ENCODE assay signal across 26 cellular contexts in genomic region chr3:153901152-153901551, GRCh38.
DNase-seq lines count a peak whose midpoint lies in the region; ATAC-seq and TF ChIP-seq lines count a peak whose summit lies in the region.
"Had no signal": no experiment of that assay in that cellular context is flagged by ENCODE, and none has a peak within 500 bp of the region (broad histone marks: within the 10 kb centered on the region; RNA-seq: fewer than 3 reads in every experiment).

No MANE protein-coding gene starts in this region.

- TF ChIP-seq CTCF in RWPE2 (IDR thresholded peaks at IDR 0.05; ENCODE audit: poor library complexity, severe bottlenecking), result no peak
- no peak for TF ChIP-seq CTCF in fibroblast of pulmonary artery (IDR thresholded peaks at IDR 0.05; ENCODE audit: low read length, missing control alignments)
- no peak for TF ChIP-seq CTCF in smooth muscle cell (IDR thresholded peaks at IDR 0.05; ENCODE audit: borderline replicate concordance, insufficient read depth, poor library complexity, severe bottlenecking)
- no peak for TF ChIP-seq CTCF in right lobe of liver (IDR thresholded peaks at IDR 0.05)

- H3K27me3 ChIP-seq in GM23248 (replicated peaks; ENCODE audit: insufficient read depth) (no peaks in the 10 kb centered on the region), RWPE2 (ENCODE audit: insufficient read depth, poor library complexity, severe bottlenecking) (no peaks in the 10 kb centered on the region), smooth muscle cell (ENCODE audit: low read depth) (no peaks in the 10 kb centered on the region), right lobe of liver (no peaks in the 10 kb centered on the region)
- H3K27me3 ChIP-seq: ovary, tibial nerve had no signal

- H3K4me2 ChIP-seq in GM23248 (ENCODE audit: unreplicated experiment) (no peak overlapping the region), smooth muscle cell (peak overlapping the region; percentile 36)
- H3K4me2 ChIP-seq: GM23338 had no signal

- no peak for TF ChIP-seq POLR2A in right lobe of liver (IDR thresholded peaks at IDR 0.05)

- 0 out of 2 replicates have a peak, but pooled peaks cover 6% of the 10 kb centered on the region for H3F3A ChIP-seq in GM23248 (ENCODE audit: insufficient read depth)
- no peaks in the 10 kb centered on the region for H3F3A ChIP-seq in smooth muscle cell (ENCODE audit: low read depth)

- H3K27ac ChIP-seq in GM23248 (no peak overlapping the region), RWPE2 (ENCODE audit: poor library complexity, severe bottlenecking) (peak overlapping the region; percentile 59), smooth muscle cell (ENCODE audit: low read depth) (peak overlapping the region; percentile 29), right lobe of liver (no peak overlapping the region)
- H3K27ac ChIP-seq: C4-2B, lower lobe of right lung, ovary, WERI-Rb-1 had no signal

- H3K79me2 ChIP-seq in GM23248 (ENCODE audit: insufficient read depth) (no peaks in the 10 kb centered on the region), smooth muscle cell (ENCODE audit: low read depth) (no peaks in the 10 kb centered on the region)

- peaks cover 15% of the 10 kb centered on the region; the same call in 1 of the 2 replicates for H3K4me1 ChIP-seq in GM23248 (ENCODE audit: insufficient read depth)
- H3K4me1 ChIP-seq in RWPE2 (ENCODE audit: insufficient read depth, poor library complexity, severe bottlenecking), result peaks cover 11% of the 10 kb centered on the region
- H3K4me1 ChIP-seq in smooth muscle cell (ENCODE audit: low read depth), result no peaks in the 10 kb centered on the region
- no peaks in the 10 kb centered on the region for H3K4me1 ChIP-seq in right lobe of liver
- H3K4me1 ChIP-seq: lower lobe of right lung had no signal

- H3K36me3 ChIP-seq in GM23248 (ENCODE audit: low read depth), result no peaks in the 10 kb centered on the region
- no peaks in the 10 kb centered on the region for H3K36me3 ChIP-seq in RWPE2 (ENCODE audit: low read depth)
- H3K36me3 ChIP-seq in smooth muscle cell (ENCODE audit: low read depth), result no peaks in the 10 kb centered on the region
- H3K36me3 ChIP-seq in right lobe of liver, result no peaks in the 10 kb centered on the region
- H3K36me3 ChIP-seq: lower lobe of right lung, ovary, tibial nerve, WERI-Rb-1 had no signal

- H3K4me3 ChIP-seq in GM23248, result no peak overlapping the region
- H3K4me3 ChIP-seq in RWPE2 (ENCODE audit: severe bottlenecking), result no peak overlapping the region
- H3K4me3 ChIP-seq in fibroblast of pulmonary artery (replicated peaks; ENCODE audit: low read depth, low read length), result no peak overlapping the region
- H3K4me3 ChIP-seq in smooth muscle cell, result no peak overlapping the region
- no peak overlapping the region for H3K4me3 ChIP-seq in right lobe of liver
- H3K4me3 ChIP-seq: GM23338, K562, lower lobe of right lung, mucosa of descending colon, ovary, tibial nerve had no signal

- intact Hi-C loops in right lobe of liver (cut with DNase I), result no loop called here

- H2AFZ ChIP-seq in GM23248 (no peak overlapping the region), smooth muscle cell (ENCODE audit: low read depth) (no peak overlapping the region)
- H2AFZ ChIP-seq: GM23338 had no signal

- in situ Hi-C loops in GM23248 (cut with MboI), result no loop called here

- H3K9me3 ChIP-seq in GM23248 (ENCODE audit: low read depth), result no peaks in the 10 kb centered on the region
- no peaks in the 10 kb centered on the region for H3K9me3 ChIP-seq in RWPE2 (ENCODE audit: severe bottlenecking)
- H3K9me3 ChIP-seq in smooth muscle cell (replicated peaks; ENCODE audit: low read depth), result no peaks in the 10 kb centered on the region
- no peaks in the 10 kb centered on the region for H3K9me3 ChIP-seq in right lobe of liver
- H3K9me3 ChIP-seq: lower lobe of right lung, mucosa of descending colon, ovary, tibial nerve had no signal

- ATAC-seq in RWPE2 (ENCODE audit: low read depth) (peak; percentile 90), GM19328 (IDR thresholded peaks at IDR 0.05; ENCODE audit: unreplicated experiment) (no peak), right lobe of liver (no peak)
- ATAC-seq: GM23338, K562, lower lobe of right lung, mucosa of descending colon, Right ventricle myocardium inferior had no signal

- DNase-seq in GM23248 (peak; percentile 46), RWPE2 (ENCODE audit: low spot score) (no peak), fibroblast of pulmonary artery (ENCODE audit: low read depth) (peak; percentile 5), smooth muscle cell (lab: John Stamatoyannopoulos, UW; ENCODE audit: unreplicated experiment) (no peak), right lobe of liver (no peak), GM19238 (ENCODE audit: insufficient read length, low spot score) (no peak)
- DNase-seq: activated CD4-positive, alpha-beta T cell treated with anti-CD3 and anti-CD28 coated beads, Interleukin-2, amount 10 ng/mL, durations not matched to agents 24 days and 14 days; activated gamma-delta T cell treated with Interleukin-2 at 50 U/mL for 16 hours; activated T-cell treated with anti-CD3 and anti-CD28 coated beads, Interleukin-2, amount 50 U/mL, for 24 hours; dermis blood vessel endothelial cell; kidney glomerular epithelial cell; lower lobe of right lung; mucosa of descending colon; NCI-H146; nephron progenitor cell; OCI-M1; ovary; retina; T1000; WERI-Rb-1 had no signal

- H4K20me1 ChIP-seq in GM23248 (ENCODE audit: insufficient read depth) (no peaks in the 10 kb centered on the region), smooth muscle cell (ENCODE audit: low read depth) (no peaks in the 10 kb centered on the region)

- H3K9ac ChIP-seq in GM23248 (no peak overlapping the region), smooth muscle cell (ENCODE audit: low read depth) (no peak overlapping the region)

- H3K9me2 ChIP-seq in GM23248 (ENCODE audit: insufficient read depth), result no peaks in the 10 kb centered on the region

- 97 to 98% methylated on average over 2 of the region's 2 CpGs for WGBS in GM23248 (ENCODE audit: low coverage in 1 of 2, low lambda C conversion rate in 2 of 2, missing lambda C conversion rate in 2 of 2), 2 experiments
- WGBS in smooth muscle cell (ENCODE audit: low lambda C conversion rate), result 91% methylated on average over 2 of the region's 2 CpGs
- WGBS in right lobe of liver (ENCODE audit: insufficient coverage, low coverage, low lambda C conversion rate, missing lambda C conversion rate), result 83% methylated on average over 2 of the region's 2 CpGs

Comparison
In these comparisons a context has a peak if more than half of its experiments do, and no peak if none do; other contexts are left out.
1. DNase-seq: peak in GM23248 (single experiment) and fibroblast of pulmonary artery (single experiment); none in RWPE2 (single experiment), smooth muscle cell (single experiment), right lobe of liver (0 of 3) and GM19238 (single experiment).
2. H3K27ac ChIP-seq: peak in RWPE2 (single experiment) and smooth muscle cell (single experiment); none in GM23248 (single experiment) and right lobe of liver (0 of 3).